Comparison of ENCODE assay signal across 19 cellular contexts in the genomic region with DNA sequence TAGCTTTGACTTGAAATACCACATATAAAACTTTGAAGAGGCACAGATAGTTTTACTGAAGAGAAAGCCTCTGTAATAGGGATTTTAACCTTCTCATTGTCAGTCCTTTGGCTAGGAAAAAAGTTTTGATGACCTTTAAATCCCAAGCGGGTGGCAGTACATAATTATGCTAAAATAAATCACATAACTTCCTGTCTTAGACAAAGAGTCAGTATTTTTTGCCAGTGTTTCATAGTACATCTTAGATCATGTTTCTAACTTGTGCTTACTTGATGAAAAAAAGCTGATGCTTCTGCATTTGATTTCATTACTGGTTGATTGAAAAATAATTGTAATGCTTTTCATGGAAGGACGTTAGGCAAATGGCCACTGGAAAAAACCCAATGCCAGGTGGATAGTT. TPM values are rescaled to one million over a fixed set of nuclear protein-coding genes. Genes with fewer than 3 reads are reported as not detected.
DNase-seq lines count a peak whose midpoint lies in the region; ATAC-seq, FAIRE-seq and TF ChIP-seq lines count a peak whose summit lies in the region.
"Had no signal": no experiment of that assay in that cellular context is flagged by ENCODE, and none has a peak within 500 bp of the region (broad histone marks: within the 10 kb centered on the region; RNA-seq: fewer than 3 reads in every experiment).

No MANE protein-coding gene starts in this region.

- H3K4me3 Mint-ChIP-seq in CD14-positive monocyte, result no peak overlapping the region

- TF ChIP-seq EP300 in HepG2 (IDR thresholded peaks at IDR 0.05; ENCODE audit: low read depth in 2 of 2, low read length in 2 of 2) (no peak), HepG2 (CRISPR knock-in tag; IDR thresholded peaks at IDR 0.05; ENCODE audit: borderline replicate concordance) (no peak)

- H3K9me3 ChIP-seq in neutrophil, result no peaks in the 10 kb centered on the region
- no peaks in the 10 kb centered on the region for H3K9me3 ChIP-seq in HepG2 (ENCODE audit: low read length)
- H3K9me3 ChIP-seq: Peyer's patch, SK-N-SH had no signal

- H3K79me2 ChIP-seq in KMS-11 (ENCODE audit: insufficient read depth, low read depth) (peaks cover 75% of the 10 kb centered on the region), HepG2 (ENCODE audit: insufficient read depth, low read length) (peaks cover 11% of the 10 kb centered on the region)

- ATAC-seq in HepG2, result no peak

- H3K36me3 ChIP-seq in KMS-11 (ENCODE audit: insufficient read depth) (no peaks in the 10 kb centered on the region), neutrophil (peaks cover 72% of the 10 kb centered on the region), HepG2 (replicated peaks in 1 of 2; ENCODE audit: control insufficient read depth in 1 of 2, insufficient read depth in 2 of 2, low read length in 2 of 2) (peaks cover 3 to 17% of the 10 kb centered on the region in 2 experiments; a peak in 4 of 5 replicates)
- H3K36me3 ChIP-seq: Peyer's patch had no signal

- H3K4me1 ChIP-seq in KMS-11 (ENCODE audit: low read depth, poor library complexity, severe bottlenecking) (peaks cover 100% of the 10 kb centered on the region), neutrophil (ENCODE audit: control insufficient read depth in 1 of 2, insufficient read depth in 1 of 2, low read depth in 1 of 2, low read length in 1 of 2) (peaks cover 32 to 44% of the 10 kb centered on the region in 2 experiments), HepG2 (ENCODE audit: insufficient read depth, low read length) (no peaks in the 10 kb centered on the region)
- H3K4me1 ChIP-seq: Peyer's patch had no signal

- peak overlapping the region in 6 of 7 donors; percentile 33 to 85 (median 57) for H3K27ac Mint-ChIP-seq in CD14-positive monocyte

- H3K9me3 Mint-ChIP-seq in CD14-positive monocyte, result no peaks in the 10 kb centered on the region

- H3K27me3 ChIP-seq in KMS-11 (ENCODE audit: insufficient read depth, low read depth), result no peaks in the 10 kb centered on the region
- H3K27me3 ChIP-seq in neutrophil, result no peaks in the 10 kb centered on the region
- no peaks in the 10 kb centered on the region for H3K27me3 ChIP-seq in HepG2 (ENCODE audit: control insufficient read depth in 1 of 2, insufficient read depth in 2 of 2, low read length in 2 of 2)
- H3K27me3 ChIP-seq: Peyer's patch had no signal

- POLR2A ChIA-PET in HepG2 (lab: Yijun Ruan, JAX), result no interaction called here

- H3K4me1 Mint-ChIP-seq in CD14-positive monocyte, result peaks cover 65% of the 10 kb centered on the region

- peak overlapping the region; percentile 74 for H3K4me2 ChIP-seq in KMS-11
- no peak overlapping the region for H3K4me2 ChIP-seq in HepG2 (ENCODE audit: low read depth, low read length)
- H3K4me2 ChIP-seq: SK-N-SH had no signal

- BruUV-seq in HepG2 (replicated peaks; lab: Mats Ljungman, UMichigan), result no TSS peak

- H2AFZ ChIP-seq in KMS-11 (ENCODE audit: low read depth), result no peak overlapping the region
- H2AFZ ChIP-seq in HepG2 (ENCODE audit: low read length), result no peak overlapping the region

- 96% methylated on average over 2 of the region's 2 CpGs for WGBS in HepG2 (ENCODE audit: low lambda C conversion rate)

- intact Hi-C loops in CD14-positive monocyte (cut with micrococcal nuclease), result loop anchor here (5.0 to 10.0 kb wide), 3 partner anchors 37 to 174 kb away; a partner anchor contains a TSS
- intact Hi-C loops in HepG2 (cut with micrococcal nuclease; ENCODE audit: unreplicated experiment), result no loop called here

- no peak for TF ChIP-seq RAD21 in HepG2 (CRISPR knock-in tag; IDR thresholded peaks at IDR 0.05)

- DNase-seq in CD14-positive monocyte (ENCODE audit: low spot score) (no peak), dermis blood vessel endothelial cell (peak; percentile 28), activated T-cell treated with anti-CD3 and anti-CD28 coated beads for 4 hours (no peak), NCI-H1436 (lab: John Stamatoyannopoulos, UW) (no peak), HepG2 (ENCODE audit: low spot score) (no peak)
- DNase-seq in activated naive CD4-positive, alpha-beta T cell treated with anti-CD3 and anti-CD28 coated beads, Interleukin-2, amount 50 U/mL, for 16 hours, result no peak
- DNase-seq: ACHN, C1 segment of cervical spinal cord, DMS79 treated with DMSO at 0.1 percent for 48 hours, GOT3, KBM-7, NCI-H187 treated with DMSO at 0.1 percent for 48 hours, NCI-H345, NCI-H526, Peyer's patch, SK-N-SH had no signal

- FAIRE-seq in HepG2 (lab: Jason Lieb, UNC), result no peak
- FAIRE-seq: D721Med had no signal

- TF ChIP-seq CTCF in CD14-positive monocyte (IDR thresholded peaks at IDR 0.05), result no peak
- no peak for TF ChIP-seq CTCF in KMS-11 (conservative IDR thresholded peaks at IDR 0.05; ENCODE audit: low read depth, low read length)
- TF ChIP-seq CTCF in neutrophil (IDR thresholded peaks at IDR 0.05), result no peak
- TF ChIP-seq CTCF in HepG2 (CRISPR knock-in tag; IDR thresholded peaks at IDR 0.05), result no peak

- no peak for TF ChIP-seq POLR2A in HepG2 (IDR thresholded peaks at IDR 0.05; ENCODE audit: insufficient read depth in 1 of 2, low read depth in 2 of 2, low read length in 2 of 2)

- H4K20me1 ChIP-seq in KMS-11 (ENCODE audit: insufficient read depth) (no peaks in the 10 kb centered on the region), HepG2 (ENCODE audit: insufficient read depth, low read length) (no peaks in the 10 kb centered on the region)

- no peaks in the 10 kb centered on the region for H3K27me3 Mint-ChIP-seq in CD14-positive monocyte (ENCODE audit: low read depth in 3 of 3)

- H3K9ac ChIP-seq in KMS-11, result no peak overlapping the region; the same call in 1 of the 2 replicates
- H3K9ac ChIP-seq in HepG2 (ENCODE audit: insufficient read depth, low read depth, low read length), result no peak overlapping the region
- H3K9ac ChIP-seq: SK-N-SH had no signal

- CTCF ChIA-PET in HepG2 (lab: Yijun Ruan, JAX; ENCODE audit: low intra/inter-chr PET ratio, low total read pairs), result no interaction called here

- no peak overlapping the region for H3K4me3 ChIP-seq in KMS-11 (IDR thresholded peaks at IDR 0.05; ENCODE audit: insufficient read depth, low read depth, low read length)
- no peak overlapping the region for H3K4me3 ChIP-seq in neutrophil (ENCODE audit: low read depth in 1 of 2, low read length in 1 of 2)
- no peak overlapping the region for H3K4me3 ChIP-seq in HepG2 (replicated peaks in 1 of 3; ENCODE audit: insufficient read depth in 1 of 3, low read depth in 2 of 3, low read length in 3 of 3)
- H3K4me3 ChIP-seq: Peyer's patch had no signal

- in situ Hi-C loops in HepG2 (cut with HindIII; ENCODE audit: extremely low pct_ligation_motif_present, low pct_unique_long_range_greater_than_20kb), result no loop called here

- H3K27ac ChIP-seq in KMS-11 (peak overlapping the region; percentile 91; the same call in 1 of the 2 replicates), neutrophil (peak overlapping the region; percentile 53), HepG2 (ENCODE audit: extremely low read length, insufficient read depth, low read length) (no peak overlapping the region)
- H3K27ac ChIP-seq: Peyer's patch had no signal

- H3K36me3 Mint-ChIP-seq in CD14-positive monocyte, result peaks cover 45 to 50% of the 10 kb centered on the region in 2 donors

TF ChIP-seq in HepG2, 621 proteins besides CTCF, POLR2A, EP300 and RAD21 (continues in another document):
- no peak for TF ChIP-seq ZNF790 (CRISPR knock-in tag; IDR thresholded peaks at IDR 0.05; ENCODE audit: borderline replicate concordance)
- TF ChIP-seq NR2F2 (IDR thresholded peaks at IDR 0.05; ENCODE audit: borderline replicate concordance, low read depth), result no peak
- TF ChIP-seq ZMYM2 (CRISPR knock-in tag; IDR thresholded peaks at IDR 0.05), result no peak
- no peak for TF ChIP-seq ATF7 (IDR thresholded peaks at IDR 0.05)
- TF ChIP-seq ATF7 (CRISPR knock-in tag; IDR thresholded peaks at IDR 0.05), result no peak
- TF ChIP-seq, protein P1, sequence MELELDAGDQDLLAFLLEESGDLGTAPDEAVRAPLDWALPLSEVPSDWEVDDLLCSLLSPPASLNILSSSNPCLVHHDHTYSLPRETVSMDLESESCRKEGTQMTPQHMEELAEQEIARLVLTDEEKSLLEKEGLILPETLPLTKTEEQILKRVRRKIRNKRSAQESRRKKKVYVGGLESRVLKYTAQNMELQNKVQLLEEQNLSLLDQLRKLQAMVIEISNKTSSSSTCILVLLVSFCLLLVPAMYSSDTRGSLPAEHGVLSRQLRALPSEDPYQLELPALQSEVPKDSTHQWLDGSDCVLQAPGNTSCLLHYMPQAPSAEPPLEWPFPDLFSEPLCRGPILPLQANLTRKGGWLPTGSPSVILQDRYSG (CRISPR knock-in tag; IDR thresholded peaks at IDR 0.05), result no peak
- TF ChIP-seq CREM (IDR thresholded peaks at IDR 0.05), result no peak
- no peak for TF ChIP-seq CREM (CRISPR knock-in tag; IDR thresholded peaks at IDR 0.05)
- TF ChIP-seq ZSCAN25 (CRISPR knock-in tag; IDR thresholded peaks at IDR 0.05), result no peak
- no peak for TF ChIP-seq ZNF326 (CRISPR knock-in tag; IDR thresholded peaks at IDR 0.05; ENCODE audit: borderline replicate concordance)

RNA-seq across cellular contexts. Expression of a gene that starts 5.8 kb away (rescaled TPM):
- polyA plus RNA-seq in CD14-positive monocyte, result 10 to 100 TPM; 21.0 to 22.8 TPM
- 18.6 and 30.1 TPM in 2 replicates for total RNA-seq in dermis blood vessel endothelial cell
- 16.3 and 23.2 TPM in 2 replicates for total RNA-seq in HepG2 (2016; rRNA removed; fragmentation: Illumina TruSeq; extraction: Trizol)
- 42.6 and 48.7 TPM in 2 replicates for total RNA-seq in HepG2 (2016; cell fraction: cytosol; rRNA removed; fragmentation: Illumina TruSeq; extraction: Trizol; ENCODE audit: low read depth)
- 18.1 and 25.7 TPM in 2 replicates for total RNA-seq in HepG2 (2016; cell fraction: insoluble cytoplasmic fraction; rRNA removed; fragmentation: Illumina TruSeq; extraction: Trizol)
- 26.9 and 29.4 TPM in 2 replicates for total RNA-seq in HepG2 (2016; cell fraction: membrane; rRNA removed; fragmentation: Illumina TruSeq; extraction: Trizol)
- 36.0 and 39.4 TPM in 2 replicates for total RNA-seq in HepG2 (2016; cell fraction: nucleus; rRNA removed; fragmentation: Illumina TruSeq; extraction: Trizol)
- polyA plus RNA-seq in HepG2 (2011; rRNA removed), result 11.7 and 17.5 TPM in 2 replicates
- 6.4 and 9.1 TPM in 2 replicates for polyA plus RNA-seq in HepG2 (2011; cell fraction: cytosol; rRNA removed)
- 12.3 and 12.7 TPM in 2 replicates for polyA plus RNA-seq in HepG2 (2011; cell fraction: nucleus; rRNA removed)
- 12.2 and 16.3 TPM in 2 replicates for polyA plus RNA-seq in HepG2 (2012)
- polyA plus RNA-seq in HepG2 (2016; cell fraction: cytosol; fragmentation: Illumina TruSeq; extraction: Trizol; ENCODE audit: low read depth), result 8.6 and 11.5 TPM in 2 replicates
- 18.1 and 18.9 TPM in 2 replicates for polyA plus RNA-seq in HepG2 (2016; cell fraction: insoluble cytoplasmic fraction; fragmentation: Illumina TruSeq; extraction: Trizol; ENCODE audit: low read depth)
- 13.3 and 15.7 TPM in 2 replicates for polyA plus RNA-seq in HepG2 (2016; cell fraction: membrane; fragmentation: Illumina TruSeq; extraction: Trizol; ENCODE audit: low read depth)
- 68.6 and 70.2 TPM in 2 replicates for polyA plus RNA-seq in HepG2 (2016; cell fraction: nucleus; fragmentation: Illumina TruSeq; extraction: Trizol; ENCODE audit: insufficient read depth, low read depth)
- 12.2 TPM in 1 of 2 replicates, not detected in the other for polyA minus RNA-seq in HepG2 (2011; rRNA and poly(A)+ RNA removed; ENCODE audit: low replicate concordance)
- 13.5 and 16.5 TPM in 2 replicates for polyA minus RNA-seq in HepG2 (2011; cell fraction: cytosol; rRNA and poly(A)+ RNA removed)
- 33.6 and 35.4 TPM in 2 replicates for polyA minus RNA-seq in HepG2 (2011; cell fraction: nucleus; rRNA and poly(A)+ RNA removed)
